ENCODE assay signal across 8 cellular contexts in the genomic region with DNA sequence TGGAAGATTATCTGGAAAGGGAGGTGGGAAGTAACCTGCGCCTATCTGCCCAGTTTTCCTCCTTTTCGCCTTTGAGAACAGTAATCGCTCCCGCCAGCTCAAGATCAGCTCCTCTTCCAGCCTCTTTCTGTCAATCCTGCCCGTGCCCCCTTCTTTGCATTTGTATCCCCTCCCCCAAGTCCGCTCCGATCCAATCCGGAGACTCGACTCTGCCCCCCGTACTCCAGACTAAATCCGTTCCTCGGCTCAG. TPM values are rescaled to one million over a fixed set of nuclear protein-coding genes. Genes with fewer than 3 reads are reported as not detected.
A peak's percentile ranks its signal among the peaks of the same experiment; 100 is the strongest.
DNase-seq lines count a peak whose midpoint lies in the region; ATAC-seq and TF ChIP-seq lines count a peak whose summit lies in the region.

No MANE protein-coding gene starts in this region.

- peak overlapping the region; percentile 51 for H3K9ac ChIP-seq in neural progenitor cell

- H3K4me1 ChIP-seq in CD8-positive, alpha-beta T cell (ENCODE audit: insufficient read depth, low read length) = peaks cover 26% of the 10 kb centered on the region
- peaks cover 12% of the 10 kb centered on the region for H3K4me1 ChIP-seq in effector memory CD4-positive, alpha-beta T cell (ENCODE audit: control insufficient read depth, insufficient read depth, low read length, poor library complexity, severe bottlenecking)
- H3K4me1 ChIP-seq in neural progenitor cell = peaks cover 4% of the 10 kb centered on the region

- DNase-seq in CD8-positive, alpha-beta T cell = no peak
- no peak for DNase-seq in NB4 (ENCODE audit: low read depth)
- no peak for DNase-seq in effector memory CD4-positive, alpha-beta T cell
- no peak for DNase-seq in neural progenitor cell (ENCODE audit: low spot score)
- no peak for DNase-seq in SW480 (ENCODE audit: low spot score)
- no peak for DNase-seq in DMS 273 (lab: John Stamatoyannopoulos, UW; ENCODE audit: unreplicated experiment)
- no peak for DNase-seq in DMS 273 treated with DMSO at 0.1 percent for 48 hours (lab: John Stamatoyannopoulos, UW)

- no peaks in the 10 kb centered on the region for H3K9me3 Mint-ChIP-seq in CD8-positive, alpha-beta T cell
- no peaks in the 10 kb centered on the region for H3K9me3 Mint-ChIP-seq in neural progenitor cell

- peaks cover 37% of the 10 kb centered on the region for H3K4me1 Mint-ChIP-seq in CD8-positive, alpha-beta T cell (ENCODE audit: low read depth)
- H3K4me1 Mint-ChIP-seq in neural progenitor cell = peaks cover 18% of the 10 kb centered on the region

- H3K27ac Mint-ChIP-seq in CD8-positive, alpha-beta T cell = peak overlapping the region; percentile 95
- peak overlapping the region; percentile 99 for H3K27ac Mint-ChIP-seq in neural progenitor cell

- H3K4me3 Mint-ChIP-seq in CD8-positive, alpha-beta T cell = peak overlapping the region; percentile 92
- H3K4me3 Mint-ChIP-seq in neural progenitor cell = peak overlapping the region; percentile 85

- H3K4me2 ChIP-seq in neural progenitor cell = peak overlapping the region; percentile 76

- CTCF ChIA-PET in CD8-positive, alpha-beta T cell (lab: Charles Lee) = interaction anchor here (1.1 to 3.3 kb wide), 11 partner anchors 18 to 366 kb away, joined by 3 to 32 read pairs (median 9); partner anchors contain the start of gene EGLN2

- no peak for TF ChIP-seq POLR2A in NB4 (IDR thresholded peaks at IDR 0.05; ENCODE audit: extremely low read depth, insufficient read length)

- H3F3A ChIP-seq in neural progenitor cell (ENCODE audit: low read depth) = peaks cover 26% of the 10 kb centered on the region

- peak overlapping the region; percentile 87 for H3K4me3 ChIP-seq in CD8-positive, alpha-beta T cell (ENCODE audit: low read depth, low read length)
- H3K4me3 ChIP-seq in NB4 (ENCODE audit: low read depth, low read length) (peak overlapping the region; percentile 62), neural progenitor cell (peak overlapping the region; percentile 73)
- H3K4me3 ChIP-seq in effector memory CD4-positive, alpha-beta T cell (ENCODE audit: insufficient read depth, low read depth, low read length, poor library complexity, severe bottlenecking) = peak overlapping the region; percentile 62

- H3K27me3 Mint-ChIP-seq in CD8-positive, alpha-beta T cell (ENCODE audit: low read depth) = no peaks in the 10 kb centered on the region
- peaks cover 3% of the 10 kb centered on the region for H3K27me3 Mint-ChIP-seq in neural progenitor cell (ENCODE audit: insufficient read depth, low read depth)

- POLR2A ChIA-PET in CD8-positive, alpha-beta T cell (lab: Charles Lee) = interaction anchor here (0.6 to 3.8 kb wide), 20 partner anchors 9 to 1342 kb away, joined by 3 to 75 read pairs (median 6); partner anchors contain the start of genes ACTMAP, B9D2, COQ8B and EGLN2

- peak overlapping the region; percentile 93 for H3K27ac ChIP-seq in CD8-positive, alpha-beta T cell (ENCODE audit: low read depth, low read length)
- peak overlapping the region; percentile 88 for H3K27ac ChIP-seq in effector memory CD4-positive, alpha-beta T cell (ENCODE audit: insufficient read depth, low read length, poor library complexity, severe bottlenecking)
- H3K27ac ChIP-seq in neural progenitor cell = peak overlapping the region; percentile 98

- no peak for TF ChIP-seq CTCF in CD8-positive, alpha-beta T cell (IDR thresholded peaks at IDR 0.05)
- TF ChIP-seq CTCF in NB4 (IDR thresholded peaks at IDR 0.05; ENCODE audit: low read depth, low read length) = no peak
- no peak for TF ChIP-seq CTCF in neural progenitor cell (IDR thresholded peaks at IDR 0.05)

- no peaks in the 10 kb centered on the region for H4K20me1 ChIP-seq in neural progenitor cell (ENCODE audit: low read depth)

- peaks cover 21% of the 10 kb centered on the region for H3K36me3 Mint-ChIP-seq in CD8-positive, alpha-beta T cell
- H3K36me3 Mint-ChIP-seq in neural progenitor cell = no peaks in the 10 kb centered on the region

- no peaks in the 10 kb centered on the region for H3K36me3 ChIP-seq in CD8-positive, alpha-beta T cell (ENCODE audit: insufficient read depth, low read length)
- H3K36me3 ChIP-seq in effector memory CD4-positive, alpha-beta T cell (ENCODE audit: control insufficient read depth, insufficient read depth, low read length) = no peaks in the 10 kb centered on the region
- no peaks in the 10 kb centered on the region for H3K36me3 ChIP-seq in neural progenitor cell

- no peaks in the 10 kb centered on the region for H3K79me2 ChIP-seq in neural progenitor cell (ENCODE audit: low read depth)

- H3K9me3 ChIP-seq in CD8-positive, alpha-beta T cell (ENCODE audit: low read length) = no peaks in the 10 kb centered on the region
- no peaks in the 10 kb centered on the region for H3K9me3 ChIP-seq in effector memory CD4-positive, alpha-beta T cell (ENCODE audit: control insufficient read depth, low read length)
- no peaks in the 10 kb centered on the region for H3K9me3 ChIP-seq in neural progenitor cell (ENCODE audit: low read depth)

- no peaks in the 10 kb centered on the region for H3K27me3 ChIP-seq in CD8-positive, alpha-beta T cell (ENCODE audit: insufficient read depth, low read length)
- no peaks in the 10 kb centered on the region for H3K27me3 ChIP-seq in effector memory CD4-positive, alpha-beta T cell (replicated peaks; ENCODE audit: control insufficient read depth, insufficient read depth, low read length, poor library complexity, severe bottlenecking)
- no peaks in the 10 kb centered on the region for H3K27me3 ChIP-seq in neural progenitor cell

- no peak for ATAC-seq in CD8-positive, alpha-beta T cell
- ATAC-seq in GM18502 (IDR thresholded peaks at IDR 0.05; ENCODE audit: poor library complexity, unreplicated experiment) = no peak

- H2AFZ ChIP-seq in neural progenitor cell (replicated peaks) = no peak overlapping the region

- intact Hi-C loops in CD8-positive, alpha-beta T cell (cut with DNase I, micrococcal nuclease) = loop anchor here (1.0 to 5.0 kb wide), 9 partner anchors 13 to 310 kb away; partner anchors contain the start of genes ACTMAP (in 2 of the 2), COQ8B (in 2 of the 2), NUMBL (in 2 of the 2) and BLVRB (in 1 of the 2)

RNA-seq across cellular contexts. Expression of gene RAB4B, which starts 0.3 kb away (rescaled TPM):
- total RNA-seq in CD8-positive, alpha-beta T cell = 10 to 100 TPM; 19.9 to 21.3 TPM
- total RNA-seq in neural progenitor cell (ENCODE audit: low replicate concordance) = 12.9 and 27.0 TPM in 2 replicates

RNA-seq across cellular contexts. Expression of gene MIA, which starts 2.4 kb away (rescaled TPM):
- not detected for total RNA-seq in CD8-positive, alpha-beta T cell
- total RNA-seq in neural progenitor cell (ENCODE audit: low replicate concordance) = not detected in 2 replicates

RNA-seq across cellular contexts. Expression of gene EGLN2, which starts 21.3 kb away (rescaled TPM):
- 100 to 1,000 TPM; 137 to 138 TPM for total RNA-seq in CD8-positive, alpha-beta T cell
- total RNA-seq in neural progenitor cell (ENCODE audit: low replicate concordance) = 27.0 and 97.3 TPM in 2 replicates

RNA-seq across cellular contexts. Expression of gene SNRPA, which starts 26.7 kb away (rescaled TPM):
- 10 to 100 TPM; 68.3 to 88.2 TPM for total RNA-seq in CD8-positive, alpha-beta T cell
- 112 and 179 TPM in 2 replicates for total RNA-seq in neural progenitor cell (ENCODE audit: low replicate concordance)

RNA-seq across cellular contexts. Expression of gene ACTMAP, which starts 27.4 kb away (rescaled TPM):
- 1 to 10 TPM; 3.5 to 3.8 TPM for total RNA-seq in CD8-positive, alpha-beta T cell
- 1.9 and 4.3 TPM in 2 replicates for total RNA-seq in neural progenitor cell (ENCODE audit: low replicate concordance)
